Comparison of ENCODE assay signal across 1 cellular context in the genomic region with DNA sequence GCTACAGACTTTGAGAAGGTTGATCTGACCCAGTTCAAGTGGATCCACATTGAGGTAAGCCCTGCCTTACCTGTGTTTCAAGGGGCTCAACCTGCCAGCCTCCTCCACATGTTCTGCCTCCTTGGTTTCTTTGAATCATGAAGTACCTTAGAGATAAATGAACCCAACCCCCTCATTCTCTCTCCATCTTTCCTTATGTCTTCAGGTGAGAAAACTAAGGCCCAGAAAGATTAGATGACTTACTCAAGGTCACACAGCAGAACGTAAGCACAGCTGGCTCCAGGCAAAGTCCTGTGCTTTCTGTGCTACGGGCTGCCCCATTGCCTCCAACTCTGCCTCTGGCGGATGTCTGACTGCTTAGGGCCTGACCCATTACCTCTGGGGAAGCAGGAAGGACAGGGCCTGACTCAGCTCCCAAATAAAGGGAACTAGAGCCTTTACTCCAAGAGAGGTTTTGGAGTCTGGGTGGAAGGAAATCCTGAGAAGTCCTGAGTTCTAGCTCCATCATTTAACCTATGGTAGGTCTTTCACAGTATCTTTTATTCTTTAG.
TF ChIP-seq lines count a peak whose summit lies in the region.

No MANE protein-coding gene starts in this region.

TF ChIP-seq in endothelial cell of umbilical vein, 7 proteins besides CTCF, POLR2A, EP300 and RAD21:
- no peak for TF ChIP-seq MYC (IDR thresholded peaks at IDR 0.05; ENCODE audit: low read depth, low read length)
- TF ChIP-seq, protein P1, sequence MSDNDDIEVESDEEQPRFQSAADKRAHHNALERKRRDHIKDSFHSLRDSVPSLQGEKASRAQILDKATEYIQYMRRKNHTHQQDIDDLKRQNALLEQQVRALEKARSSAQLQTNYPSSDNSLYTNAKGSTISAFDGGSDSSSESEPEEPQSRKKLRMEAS (IDR thresholded peaks at IDR 0.05; ENCODE audit: insufficient read depth, insufficient read length) = no peak
- TF ChIP-seq JUN (IDR thresholded peaks at IDR 0.05; ENCODE audit: borderline replicate concordance, insufficient read depth, insufficient read length, low read depth) = no peak
- no peak for TF ChIP-seq GATA2 (IDR thresholded peaks at IDR 0.05; ENCODE audit: insufficient read depth, insufficient read length, low read depth, low read length)
- no peak for TF ChIP-seq POLR2AphosphoS5 (IDR thresholded peaks at IDR 0.05; ENCODE audit: insufficient read depth, low read depth, low read length)
- TF ChIP-seq FOS (IDR thresholded peaks at IDR 0.05; ENCODE audit: borderline replicate concordance, insufficient read depth, low read length) = no peak
- TF ChIP-seq EZH2 (IDR thresholded peaks at IDR 0.05; ENCODE audit: borderline replicate concordance, low read depth, low read length, severe bottlenecking) = no peak
TF ChIP-seq in endothelial cell of umbilical vein: peak in this region for 0.
